Comparison of ENCODE assay signal across 19 cellular contexts in genomic region chr3:9846231-9846630, GRCh38. TPM values are rescaled to one million over a fixed set of nuclear protein-coding genes. Genes with fewer than 3 reads are reported as not detected.
"Had no signal": no experiment of that assay in that cellular context is flagged by ENCODE, and none has a peak within 500 bp of the region (broad histone marks: within the 10 kb centered on the region; RNA-seq: fewer than 3 reads in every experiment).

No MANE protein-coding gene starts in this region.

- H3K4me3 Mint-ChIP-seq: activated naive CD8-positive, alpha-beta T cell treated with anti-CD3 and anti-CD28 coated beads, Interleukin-2, amount 50 U/mL, for 24 hours had no signal

- H3K27me3 ChIP-seq: neutrophil, tibial artery had no signal

- H3K9ac ChIP-seq: parathyroid adenoma, SK-N-SH had no signal

- H3K4me3 ChIP-seq: tibial artery had no signal

- DNase-seq: activated CD4-positive, alpha-beta T cell treated with anti-CD3 and anti-CD28 coated beads for 1 hour; activated CD4-positive, alpha-beta T cell treated with anti-CD3 and anti-CD28 coated beads, Interleukin-2, amount 50 U/mL, for 48 hours; activated naive CD8-positive, alpha-beta T cell treated with anti-CD3 and anti-CD28 coated beads, Interleukin-2, amount 50 U/mL, for 24 hours; anterior cingulate cortex; caudate nucleus; hypothalamus; islet precursor cell; mammary epithelial cell; SK-N-SH; stimulated activated CD4-positive, alpha-beta T cell treated with anti-CD3 and anti-CD28 coated beads, Interleukin-2, amount 100 ng/mL, for 24 hours; stimulated activated naive CD8-positive, alpha-beta T cell treated with anti-CD3 and anti-CD28 coated beads, Interleukin-15, Interleukin-2, amounts not matched to agents 100 U/mL and 50 U/mL, for 24 hours; substantia nigra; tibial artery; WERI-Rb-1 had no signal

- H3K27me3 Mint-ChIP-seq: activated naive CD8-positive, alpha-beta T cell treated with anti-CD3 and anti-CD28 coated beads, Interleukin-2, amount 50 U/mL, for 24 hours had no signal

- H3K9me3 ChIP-seq: neutrophil, SK-N-SH, tibial artery had no signal

- H3K27ac ChIP-seq: neutrophil, parathyroid adenoma, tibial artery, WERI-Rb-1 had no signal

- H3K9me3 Mint-ChIP-seq: activated naive CD8-positive, alpha-beta T cell treated with anti-CD3 and anti-CD28 coated beads, Interleukin-2, amount 50 U/mL, for 24 hours; brain had no signal

- H3K36me3 ChIP-seq: neutrophil had no signal

- H3K27ac Mint-ChIP-seq: activated naive CD8-positive, alpha-beta T cell treated with anti-CD3 and anti-CD28 coated beads, Interleukin-2, amount 50 U/mL, for 24 hours; brain had no signal

- H2AFZ ChIP-seq: parathyroid adenoma had no signal

- H3K4me2 ChIP-seq: SK-N-SH had no signal

- H3K4me1 ChIP-seq: parathyroid adenoma had no signal

- ATAC-seq: activated naive CD8-positive, alpha-beta T cell treated with anti-CD3 and anti-CD28 coated beads, Interleukin-2, amount 50 U/mL, for 24 hours; stimulated activated naive CD8-positive, alpha-beta T cell treated with anti-CD3 and anti-CD28 coated beads, Interleukin-15, Interleukin-2, amounts not matched to agents 100 U/mL and 50 U/mL, for 24 hours had no signal

RNA-seq across cellular contexts. Expression of gene CIDEC, which starts 33.8 kb away (rescaled TPM):
- total RNA-seq: frontal cortex, myocyte had no signal
- polyA plus RNA-seq: SK-N-SH had no signal
